In genomic region chr11:121291896-121292502, GRCh38 we compare ENCODE assay signal across 8 cellular contexts. TPM values are rescaled to one million over a fixed set of nuclear protein-coding genes. Genes with fewer than 3 reads are reported as not detected.
DNase-seq lines count a peak whose midpoint lies in the region; ATAC-seq, FAIRE-seq and TF ChIP-seq lines count a peak whose summit lies in the region.

No MANE protein-coding gene starts in this region.

- no peaks in the 10 kb centered on the region for H3K36me3 ChIP-seq in stomach

- H3K4me3 ChIP-seq in astrocyte of the spinal cord (ENCODE audit: low read depth, low read length) (peak overlapping the region; percentile 83), stomach (peak overlapping the region; percentile 64 to 88 (median 80))

- H3K9me3 Mint-ChIP-seq in activated naive CD4-positive, alpha-beta T cell treated with anti-CD3 and anti-CD28 coated beads, Interleukin-2, amount 50 U/mL, for 24 hours = no peaks in the 10 kb centered on the region

- ATAC-seq in HG02870 (IDR thresholded peaks at IDR 0.05; ENCODE audit: unreplicated experiment) = peak; percentile 25

- TF ChIP-seq POLR2A in stomach (IDR thresholded peaks at IDR 0.05) = no peak

- intact Hi-C loops in stomach (cut with DNase I; ENCODE audit: low total_unique reads) = no loop called here

- H3K4me3 Mint-ChIP-seq in activated naive CD4-positive, alpha-beta T cell treated with anti-CD3 and anti-CD28 coated beads, Interleukin-2, amount 50 U/mL, for 24 hours = peak overlapping the region; percentile 97

- no peaks in the 10 kb centered on the region for H3K9me3 ChIP-seq in stomach

- H3K27ac ChIP-seq in stomach = peak overlapping the region; percentile 85 to 96 (median 94)

- H3K36me3 Mint-ChIP-seq in activated naive CD4-positive, alpha-beta T cell treated with anti-CD3 and anti-CD28 coated beads, Interleukin-2, amount 50 U/mL, for 24 hours = no peaks in the 10 kb centered on the region

- FAIRE-seq in islet of Langerhans (lab: Jason Lieb, UNC) = peak; percentile 81

- in situ Hi-C loops in astrocyte of the spinal cord (cut with HindIII; ENCODE audit: low sequenced_read_pairs) = no loop called here

- WGBS in stomach, 5 donors = 0 to 1% (median 0%) methylated on average over 19 of the region's 19 CpGs

- TF ChIP-seq CTCF in astrocyte of the spinal cord (IDR thresholded peaks at IDR 0.05; ENCODE audit: low read depth, low read length) = no peak
- TF ChIP-seq CTCF in stomach (IDR thresholded peaks at IDR 0.05) = no peak

- peaks cover 8 to 33% (median 21%) of the 10 kb centered on the region in 4 donors for H3K4me1 ChIP-seq in stomach

- peaks cover 44% of the 10 kb centered on the region for H3K4me1 Mint-ChIP-seq in activated naive CD4-positive, alpha-beta T cell treated with anti-CD3 and anti-CD28 coated beads, Interleukin-2, amount 50 U/mL, for 24 hours

- no peak for DNase-seq in activated naive CD4-positive, alpha-beta T cell treated with Interleukin-2 at 50 U/mL for 16 hours
- DNase-seq in NCI-H2227 (lab: John Stamatoyannopoulos, UW; ENCODE audit: unreplicated experiment) (peak; percentile 44), astrocyte of the spinal cord (ENCODE audit: low read depth, low spot score) (peak; percentile 16), stomach (no peak), DMS114 treated with DMSO at 0.1 percent for 48 hours (lab: John Stamatoyannopoulos, UW; ENCODE audit: unreplicated experiment) (no peak)

- H3K27ac Mint-ChIP-seq in activated naive CD4-positive, alpha-beta T cell treated with anti-CD3 and anti-CD28 coated beads, Interleukin-2, amount 50 U/mL, for 24 hours = peak overlapping the region; percentile 97

- no peaks in the 10 kb centered on the region for H3K27me3 ChIP-seq in stomach

- H3K27me3 Mint-ChIP-seq in activated naive CD4-positive, alpha-beta T cell treated with anti-CD3 and anti-CD28 coated beads, Interleukin-2, amount 50 U/mL, for 24 hours = no peaks in the 10 kb centered on the region

- TF ChIP-seq EP300 in stomach (IDR thresholded peaks at IDR 0.05) = no peak

RNA-seq across cellular contexts. Expression of gene SC5D, which starts 0.6 kb away (rescaled TPM):
- 100 to 1,000 TPM in 1 of 5 donors, 10 to 100 TPM in 4; 10.7 to 129 (median 19.0) TPM for total RNA-seq in stomach
- polyA plus RNA-seq in stomach = 10 to 100 TPM in 2 of 3 donors, 1 to 10 TPM in 1; 8.2 to 17.4 (median 15.8) TPM

Comparison
In these comparisons a context has a peak if more than half of its experiments do, and no peak if none do; other contexts are left out.
1. DNase-seq: peak in NCI-H2227 (single experiment) and astrocyte of the spinal cord (single experiment); none in activated naive CD4-positive, alpha-beta T cell treated with Interleukin-2 at 50 U/mL for 16 hours (single experiment), stomach (single experiment) and DMS114 treated with DMSO at 0.1 percent for 48 hours (single experiment).